Comparison of ENCODE assay signal across 8 cellular contexts in the genomic region with DNA sequence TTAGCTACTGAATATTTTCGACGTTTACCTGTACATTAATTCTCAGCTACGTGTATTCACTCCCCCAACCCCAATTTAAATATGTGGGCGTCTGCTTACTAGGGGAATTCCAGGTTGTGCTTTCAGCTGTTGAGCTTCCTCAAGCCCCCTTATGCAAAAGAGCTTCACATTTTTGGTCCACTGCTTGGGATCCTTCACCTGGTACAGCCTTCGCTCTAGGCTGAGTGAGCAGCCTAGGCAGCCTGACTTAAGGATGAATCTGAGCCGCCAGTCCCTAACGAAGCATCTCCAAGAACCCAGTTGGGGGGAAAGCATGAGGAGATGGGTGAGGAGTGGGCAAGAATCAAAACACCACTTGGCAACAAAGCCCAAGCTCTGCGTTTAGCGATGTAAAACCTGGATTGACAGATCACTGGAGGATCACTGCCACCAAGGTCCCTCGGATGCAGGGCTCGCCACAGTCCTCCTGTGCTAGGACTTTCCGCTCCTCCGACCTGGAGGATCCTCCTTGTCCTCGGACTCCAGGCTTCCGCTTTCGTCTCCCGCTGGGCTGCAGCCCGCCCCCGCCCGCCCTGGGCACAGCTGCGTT. TPM values are rescaled to one million over a fixed set of nuclear protein-coding genes. Genes with fewer than 3 reads are reported as not detected.
DNase-seq lines count a peak whose midpoint lies in the region; ATAC-seq, FAIRE-seq and TF ChIP-seq lines count a peak whose summit lies in the region.

No MANE protein-coding gene starts in this region.

- peaks cover 53% of the 10 kb centered on the region for H3K4me1 Mint-ChIP-seq in activated naive CD4-positive, alpha-beta T cell treated with anti-CD3 and anti-CD28 coated beads, Interleukin-2, amount 10 ng/mL, durations not matched to agents 7 days and 5 days

- no peaks in the 10 kb centered on the region for H3K9me3 ChIP-seq in iPS DF 6.9 (ENCODE audit: control insufficient read depth, insufficient read depth, low read length)
- H3K9me3 ChIP-seq in spleen, result no peaks in the 10 kb centered on the region

- CTCF ChIA-PET in activated naive CD4-positive, alpha-beta T cell treated with anti-CD3 and anti-CD28 coated beads, Interleukin-2, amount 10 ng/mL, durations not matched to agents 7 days and 5 days (lab: Charles Lee), result interaction anchor here (0.8 to 2.7 kb wide), 5 partner anchors 8 to 331 kb away, joined by 3 to 15 read pairs (median 3); a partner anchor contains a TSS

- in situ Hi-C loops in GM13976 (cut with MboI; ENCODE audit: low sequenced_read_pairs, unreplicated experiment), result no loop called here

- no peak for TF ChIP-seq CTCF in GM13976 (IDR thresholded peaks at IDR 0.05; ENCODE audit: borderline replicate concordance, control extremely low read depth, extremely low read depth, insufficient read depth, missing control alignments)
- no peak for TF ChIP-seq CTCF in spleen (IDR thresholded peaks at IDR 0.05 in 8 of 11, conservative IDR thresholded peaks at IDR 0.05 in 3 of 11)

- H3K27ac ChIP-seq in iPS DF 6.9 (ENCODE audit: low read length), result no peak overlapping the region
- H3K27ac ChIP-seq in spleen, result peak overlapping the region; percentile 97 to 100 (median 98)

- peaks cover 14% of the 10 kb centered on the region for H3K27me3 Mint-ChIP-seq in activated naive CD4-positive, alpha-beta T cell treated with anti-CD3 and anti-CD28 coated beads, Interleukin-2, amount 10 ng/mL, durations not matched to agents 7 days and 5 days

- peak overlapping the region; percentile 81 for H3K4me3 Mint-ChIP-seq in activated naive CD4-positive, alpha-beta T cell treated with anti-CD3 and anti-CD28 coated beads, Interleukin-2, amount 10 ng/mL, durations not matched to agents 7 days and 5 days

- ATAC-seq in HG03280 (IDR thresholded peaks at IDR 0.05; ENCODE audit: unreplicated experiment) (peak; percentile 4), HG03039 (IDR thresholded peaks at IDR 0.05; ENCODE audit: unreplicated experiment) (no peak)

- peak overlapping the region; percentile 86 for H3K27ac Mint-ChIP-seq in activated naive CD4-positive, alpha-beta T cell treated with anti-CD3 and anti-CD28 coated beads, Interleukin-2, amount 10 ng/mL, durations not matched to agents 7 days and 5 days

- H3K36me3 ChIP-seq in iPS DF 6.9 (ENCODE audit: control insufficient read depth, insufficient read depth, low read length), result no peaks in the 10 kb centered on the region; the same call in 1 of the 2 replicates
- peaks cover 0 to 26% (median 3%) of the 10 kb centered on the region in 6 donors for H3K36me3 ChIP-seq in spleen

- H3K9me3 Mint-ChIP-seq in activated naive CD4-positive, alpha-beta T cell treated with anti-CD3 and anti-CD28 coated beads, Interleukin-2, amount 10 ng/mL, durations not matched to agents 7 days and 5 days, result no peaks in the 10 kb centered on the region

- H3K4me1 ChIP-seq in iPS DF 6.9 (ENCODE audit: control insufficient read depth, insufficient read depth, low read length) (peaks cover 3% of the 10 kb centered on the region; the same call in 1 of the 2 replicates), spleen (peaks cover 34 to 80% (median 58%) of the 10 kb centered on the region in 6 donors)

- TF ChIP-seq POLR2A in spleen (IDR thresholded peaks at IDR 0.05), result no peak

- FAIRE-seq in HTR-8/SVneo (lab: Jason Lieb, UNC), result no peak

- DNase-seq in GM13976 (ENCODE audit: low spot score) (peak; percentile 47), iPS DF 6.9 (ENCODE audit: low read depth, low spot score) (no peak), spleen (no peak), NCI-H2196 (lab: John Stamatoyannopoulos, UW; ENCODE audit: unreplicated experiment) (no peak), HTR-8/SVneo (ENCODE audit: insufficient read length, low spot score) (no peak)
- DNase-seq in activated naive CD4-positive, alpha-beta T cell treated with anti-CD3 and anti-CD28 coated beads, Interleukin-2, amount 10 ng/mL, durations not matched to agents 7 days and 5 days, result no peak

- H3K36me3 Mint-ChIP-seq in activated naive CD4-positive, alpha-beta T cell treated with anti-CD3 and anti-CD28 coated beads, Interleukin-2, amount 10 ng/mL, durations not matched to agents 7 days and 5 days, result peaks cover 24% of the 10 kb centered on the region

- peak overlapping the region; percentile 69 for H3K4me3 ChIP-seq in iPS DF 6.9 (ENCODE audit: low read length)
- peak overlapping the region; percentile 75 to 94 (median 82) for H3K4me3 ChIP-seq in spleen

- no peaks in the 10 kb centered on the region for H3K27me3 ChIP-seq in iPS DF 6.9 (ENCODE audit: control insufficient read depth, insufficient read depth, low read length)
- H3K27me3 ChIP-seq in spleen (replicated peaks in 1 of 7), result no peaks in the 10 kb centered on the region

- no CpG with 5 or more reads among the region's 21 CpGs for WGBS in iPS DF 6.9 (ENCODE audit: insufficient coverage, insufficient read length)
- 1 to 2% (median 1%) methylated on average over 19 to 21 of the region's 21 CpGs for WGBS in spleen, 5 donors

- intact Hi-C loops in spleen (cut with DNase I; ENCODE audit: low total_unique reads), result no loop called here

RNA-seq across cellular contexts. Expression of a gene that starts 0.6 kb away (rescaled TPM):
- 10 to 100 TPM; 27.4 to 45.1 (median 38.1) TPM for total RNA-seq in spleen
- polyA plus RNA-seq in spleen, result 10 to 100 TPM; 10.5 to 14.4 (median 11.0) TPM

RNA-seq across cellular contexts. Expression of a gene that starts 16.3 kb away (rescaled TPM):
- total RNA-seq in spleen, result 10 to 100 TPM; 16.2 to 28.4 (median 21.1) TPM
- polyA plus RNA-seq in spleen, result 10 to 100 TPM; 19.6 to 29.7 (median 24.8) TPM
